Comparison of ENCODE assay signal across 14 cellular contexts in the genomic region with DNA sequence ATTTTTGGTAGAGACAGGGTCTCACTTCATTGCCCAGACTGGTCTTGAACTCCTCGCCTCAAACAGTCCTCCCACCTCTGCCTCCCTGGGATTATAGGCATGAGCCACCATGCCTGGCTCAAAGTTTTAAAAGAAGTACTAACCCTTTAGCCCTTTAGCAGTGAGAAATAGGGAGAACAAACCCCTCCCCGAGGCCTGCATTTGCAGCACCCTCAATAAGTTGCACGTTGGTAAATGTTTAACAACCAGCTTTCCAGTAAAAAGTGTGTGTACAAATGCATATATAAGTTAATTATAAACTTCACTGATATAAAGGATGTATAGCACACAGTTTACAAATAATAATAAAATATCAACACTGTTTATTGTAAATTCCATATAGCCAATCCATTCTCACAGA. TPM values are rescaled to one million over a fixed set of nuclear protein-coding genes. Genes with fewer than 3 reads are reported as not detected.
DNase-seq lines count a peak whose midpoint lies in the region; ATAC-seq, FAIRE-seq and TF ChIP-seq lines count a peak whose summit lies in the region.
"Had no signal": no experiment of that assay in that cellular context is flagged by ENCODE, and none has a peak within 500 bp of the region (broad histone marks: within the 10 kb centered on the region; RNA-seq: fewer than 3 reads in every experiment).

No MANE protein-coding gene starts in this region.

- DNase-seq in colonic mucosa (peak; percentile 61), mucosa of descending colon (peak in 1 of 3 donors; percentile 37), small intestine (peak; percentile 15), middle frontal gyrus (ENCODE audit: extremely low spot score, low spot score) (no peak), GM12892 (ENCODE audit: insufficient read length) (no peak)
- DNase-seq: Caco-2; CD8-positive, alpha-beta memory T cell; DMS53; GF-D8; HCEC 1CT; HFFc6 had no signal

- TF ChIP-seq CTCF in colonic mucosa (IDR thresholded peaks at IDR 0.05) (no peak), mucosa of descending colon (IDR thresholded peaks at IDR 0.05) (no peak)

- H3K36me3 ChIP-seq in colonic mucosa (no peaks in the 10 kb centered on the region), mucosa of descending colon (ENCODE audit: low read depth) (no peaks in the 10 kb centered on the region), small intestine (ENCODE audit: control insufficient read depth in 2 of 2, insufficient read depth in 2 of 2, low read length in 2 of 2) (no peaks in the 10 kb centered on the region)

- intact Hi-C loops in colonic mucosa (cut with DNase I) (no loop called here), mucosa of descending colon (cut with DNase I, micrococcal nuclease) (no loop called here)

- FAIRE-seq in small intestine (lab: Jason Lieb, UNC) (no peak), GM12892 (lab: Jason Lieb, UNC) (no peak)

- 26 to 61% (median 33%) methylated on average over 3 of the region's 3 CpGs for WGBS in small intestine, 3 donors

- H3K27me3 ChIP-seq in colonic mucosa (no peaks in the 10 kb centered on the region), small intestine (ENCODE audit: control insufficient read depth in 2 of 2, insufficient read depth in 2 of 2, low read length in 2 of 2) (no peaks in the 10 kb centered on the region)

- ATAC-seq in mucosa of descending colon (peak; percentile 77), HG02973 (IDR thresholded peaks at IDR 0.05; ENCODE audit: unreplicated experiment) (no peak)

- H3K9me3 ChIP-seq in colonic mucosa (no peaks in the 10 kb centered on the region), mucosa of descending colon (no peaks in the 10 kb centered on the region), small intestine (ENCODE audit: control insufficient read depth, low read depth) (no peaks in the 10 kb centered on the region)
- H3K9me3 ChIP-seq: Caco-2 had no signal

- H3K4me3 ChIP-seq in colonic mucosa (no peak overlapping the region), mucosa of descending colon (no peak overlapping the region), small intestine (ENCODE audit: low read depth in 1 of 2, low read length in 2 of 2) (no peak overlapping the region)

- H3K27ac ChIP-seq in colonic mucosa (peak overlapping the region; percentile 65), small intestine (ENCODE audit: low read depth in 1 of 2, low read length in 1 of 2) (no peak overlapping the region)

- peaks cover 15% of the 10 kb centered on the region for H3K4me1 ChIP-seq in colonic mucosa
- H3K4me1 ChIP-seq in mucosa of descending colon (ENCODE audit: low read depth): peaks cover 17% of the 10 kb centered on the region
- H3K4me1 ChIP-seq in small intestine (ENCODE audit: control insufficient read depth in 2 of 2, insufficient read depth in 1 of 2, low read depth in 1 of 2, low read length in 1 of 2): peaks cover 2 to 8% of the 10 kb centered on the region in 2 donors

- no peak for TF ChIP-seq POLR2A in GM12892 (IDR thresholded peaks at IDR 0.05; ENCODE audit: low read depth, low read length)

- no peak overlapping the region for H3K9ac ChIP-seq in colonic mucosa (ENCODE audit: low read depth in 2 of 2, low read length in 2 of 2)

RNA-seq across cellular contexts. Expression of a gene that starts 51.8 kb away (rescaled TPM):
- total RNA-seq in colonic mucosa (10 to 100 TPM; 61.8 to 78.5 TPM), mucosa of descending colon (100 to 1,000 TPM in 1 of 3 donors, 10 to 100 TPM in 2; 55.7 to 191 (median 57.1) TPM)
- polyA plus RNA-seq in small intestine: 10 to 100 TPM in 1 of 3 donors, 1 to 10 TPM in 2; 6.5 to 22.1 (median 8.1) TPM
- polyA plus RNA-seq in GM12892 (2012; ENCODE audit: missing spikeins): not detected
- polyA plus RNA-seq: CD14-positive monocyte, IgD-negative memory B cell had no signal

Comparison
In these comparisons a context has a peak if more than half of its experiments do, and no peak if none do; other contexts are left out.
1. DNase-seq: peak in colonic mucosa (single experiment) and small intestine (single experiment); none in middle frontal gyrus (single experiment) and GM12892 (single experiment).